ENCODE assay signal across 12 cellular contexts in the genomic region with DNA sequence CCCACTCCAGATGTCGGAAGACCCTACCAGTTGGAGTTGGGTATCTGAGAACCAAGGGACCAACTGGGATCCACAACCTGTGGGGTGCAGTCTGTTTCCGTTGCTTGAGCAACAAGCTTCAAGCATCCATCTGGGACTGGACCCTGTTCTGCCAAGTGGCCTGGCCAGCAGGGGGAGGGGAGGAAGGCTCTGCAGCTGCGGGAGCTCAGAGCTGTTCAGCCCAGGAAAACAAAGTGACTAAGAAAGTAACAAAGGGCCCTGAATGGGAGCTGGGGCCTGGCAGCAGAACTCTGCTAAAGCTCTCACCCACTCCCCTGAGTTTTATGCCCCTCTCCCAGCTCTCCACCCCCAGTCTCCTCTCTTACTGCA.
A peak's percentile ranks its signal among the peaks of the same experiment; 100 is the strongest.
DNase-seq lines count a peak whose midpoint lies in the region; TF ChIP-seq lines count a peak whose summit lies in the region.
"Had no signal": no experiment of that assay in that cellular context is flagged by ENCODE, and none has a peak within 500 bp of the region (broad histone marks: within the 10 kb centered on the region; RNA-seq: fewer than 3 reads in every experiment).

No MANE protein-coding gene starts in this region.

- H3K4me3 ChIP-seq in WI38 (ENCODE audit: low read depth, low read length) = no peak overlapping the region
- H3K4me3 ChIP-seq: esophagus muscularis mucosa had no signal

- DNase-seq in AG08395 (ENCODE audit: low spot score) (peak; percentile 31), globus pallidus (ENCODE audit: low spot score) (peak; percentile 97), nephron progenitor cell (peak; percentile 48), DMS53 treated with DMSO at 0.1 percent for 48 hours (lab: John Stamatoyannopoulos, UW; ENCODE audit: unreplicated experiment) (no peak), NCI-H526 treated with DMSO at 0.1 percent for 48 hours (lab: John Stamatoyannopoulos, UW) (no peak)
- no peak for DNase-seq in stimulated activated CD8-positive, alpha-beta memory T cell treated with anti-CD3 and anti-CD28 coated beads, Interleukin-4, amount 100 ng/mL, for 48 hours
- DNase-seq in stimulated activated CD4-positive, alpha-beta T cell treated with anti-CD3 and anti-CD28 coated beads, Interleukin-15, amount 100 ng/mL, for 24 hours = no peak
- DNase-seq: activated T-cell treated with anti-CD3 and anti-CD28 coated beads, Interleukin-2, amount 50 U/mL, for 72 hours; CD8-positive, alpha-beta memory T cell; SW 1271 had no signal

- H3K9me3 Mint-ChIP-seq in nephron progenitor cell = no peaks in the 10 kb centered on the region
- H3K9me3 Mint-ChIP-seq: activated T-cell treated with anti-CD3 and anti-CD28 coated beads, Interleukin-2, amount 50 U/mL, for 72 hours; CD8-positive, alpha-beta memory T cell had no signal

- peaks cover 7% of the 10 kb centered on the region for H3K27me3 Mint-ChIP-seq in nephron progenitor cell (ENCODE audit: low read depth, poor library complexity)

- H3K4me1 Mint-ChIP-seq in nephron progenitor cell = peaks cover 84% of the 10 kb centered on the region

- H3K27ac Mint-ChIP-seq in nephron progenitor cell = peak overlapping the region; percentile 29
- H3K27ac Mint-ChIP-seq: activated T-cell treated with anti-CD3 and anti-CD28 coated beads, Interleukin-2, amount 50 U/mL, for 72 hours had no signal

- H3K36me3 Mint-ChIP-seq in nephron progenitor cell (ENCODE audit: low read depth) = no peaks in the 10 kb centered on the region

- H3K4me3 Mint-ChIP-seq in nephron progenitor cell = peak overlapping the region; percentile 23
- H3K4me3 Mint-ChIP-seq: activated T-cell treated with anti-CD3 and anti-CD28 coated beads, Interleukin-2, amount 50 U/mL, for 72 hours had no signal

- TF ChIP-seq CTCF in WI38 (IDR thresholded peaks at IDR 0.05; ENCODE audit: low read depth, low read length) (0 out of 2 replicates have a peak, but pooled peaks have one; percentile 17), nephron progenitor cell (IDR thresholded peaks at IDR 0.05) (no peak)

Comparison
In these comparisons a context has a peak if more than half of its experiments do, and no peak if none do; other contexts are left out.
1. DNase-seq: peak in AG08395 (single experiment), globus pallidus (single experiment) and nephron progenitor cell (single experiment); none in DMS53 treated with DMSO at 0.1 percent for 48 hours (single experiment), stimulated activated CD8-positive, alpha-beta memory T cell treated with anti-CD3 and anti-CD28 coated beads, Interleukin-4, amount 100 ng/mL, for 48 hours (single experiment), stimulated activated CD4-positive, alpha-beta T cell treated with anti-CD3 and anti-CD28 coated beads, Interleukin-15, amount 100 ng/mL, for 24 hours (single experiment) and NCI-H526 treated with DMSO at 0.1 percent for 48 hours (single experiment).